ENCODE assay signal across 20 cellular contexts in the genomic region with DNA sequence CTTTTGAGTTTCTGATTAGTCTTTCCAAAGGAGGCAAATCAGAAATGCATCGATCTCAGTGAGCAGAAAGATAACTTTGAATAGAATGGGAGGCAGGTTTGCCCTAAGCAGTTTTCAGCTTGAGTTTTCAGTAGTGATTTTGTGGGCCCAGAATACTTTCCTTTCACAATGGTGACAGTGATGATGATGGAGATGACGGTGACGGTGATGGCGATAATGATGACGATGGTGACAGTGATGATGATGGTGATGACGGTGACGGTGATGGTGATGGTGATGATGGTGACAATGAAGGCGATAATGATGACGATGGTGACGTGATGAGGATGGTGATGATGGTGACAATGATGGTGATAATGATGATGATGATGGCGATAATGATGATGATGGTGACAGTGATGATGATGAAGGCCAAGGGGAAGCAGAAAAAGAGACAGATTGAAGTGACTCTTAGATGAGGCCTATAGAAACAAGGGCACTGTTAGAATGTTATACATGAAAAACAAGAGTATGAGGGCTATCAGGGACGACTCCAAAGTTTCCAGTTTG.
DNase-seq lines count a peak whose midpoint lies in the region; ATAC-seq and TF ChIP-seq lines count a peak whose summit lies in the region.
"Had no signal": no experiment of that assay in that cellular context is flagged by ENCODE, and none has a peak within 500 bp of the region (broad histone marks: within the 10 kb centered on the region; RNA-seq: fewer than 3 reads in every experiment).

No MANE protein-coding gene starts in this region.

- intact Hi-C loops in left ventricle myocardium superior (cut with micrococcal nuclease): no loop called here

- H3K36me3 ChIP-seq in endodermal cell (ENCODE audit: control insufficient read depth, insufficient read depth, low read length): no peaks in the 10 kb centered on the region
- no peaks in the 10 kb centered on the region for H3K36me3 ChIP-seq in lung (ENCODE audit: control insufficient read depth in 2 of 2, insufficient read depth in 2 of 2, low read length in 2 of 2)
- H3K36me3 ChIP-seq: BLaER1 treated with 17β-estradiol and CSF1 and Interleukin-3, amounts not matched to agents 10 nM and 100 nM had no signal

- H3K4me3 ChIP-seq in endodermal cell (ENCODE audit: low read length) (no peak overlapping the region), lung (no peak overlapping the region)
- H3K4me3 ChIP-seq: BLaER1 treated with 17β-estradiol and CSF1 and Interleukin-3, amounts not matched to agents 10 nM and 100 nM had no signal

- no peak overlapping the region for H3K4me3 Mint-ChIP-seq in endodermal cell
- H3K4me3 Mint-ChIP-seq: CD4-positive, alpha-beta memory T cell; IgD-negative memory B cell had no signal

- no peaks in the 10 kb centered on the region for H3K27me3 Mint-ChIP-seq in endodermal cell (ENCODE audit: insufficient read depth)

- peak; percentile 0 for DNase-seq in stimulated activated CD4-positive, alpha-beta T cell treated with anti-CD3 and anti-CD28 coated beads, Interleukin-4, amount 100 ng/mL, for 24 hours
- no peak for DNase-seq in stimulated activated CD4-positive, alpha-beta T cell treated with anti-CD3 and anti-CD28 coated beads, Interleukin-2, amount 100 ng/mL, for 48 hours
- DNase-seq in endodermal cell (peak; percentile 32), lung (ENCODE audit: low spot score) (peak; percentile 20), SHP77 treated with DMSO at 0.1 percent for 48 hours (lab: John Stamatoyannopoulos, UW) (no peak), left ventricle myocardium superior (no peak), NCI-H2171 (lab: John Stamatoyannopoulos, UW) (no peak)
- DNase-seq: 8988T; Calu3; CD4-positive, alpha-beta memory T cell; Karpas-422; NCI-H1417; NCI-H1694 treated with DMSO at 0.1 percent for 48 hours; NCI-H2081 treated with DMSO at 0.1 percent for 48 hours; NCI-H446; NCI-H526; OCI-M1 had no signal

- ATAC-seq in lung (ENCODE audit: insufficient read depth, low FRiP score): no peak
- no peak for ATAC-seq in left ventricle myocardium superior
- no peak for ATAC-seq in HG03039 (IDR thresholded peaks at IDR 0.05; ENCODE audit: unreplicated experiment)

- no peaks in the 10 kb centered on the region for H3K36me3 Mint-ChIP-seq in endodermal cell (ENCODE audit: low read depth)
- H3K36me3 Mint-ChIP-seq: CD4-positive, alpha-beta memory T cell; IgD-negative memory B cell had no signal

- TF ChIP-seq CTCF in endodermal cell (conservative IDR thresholded peaks at IDR 0.05) (no peak), lung (IDR thresholded peaks at IDR 0.05; ENCODE audit: control extremely low read depth, extremely low read depth) (no peak)

- H3K27me3 ChIP-seq in endodermal cell (ENCODE audit: control insufficient read depth, insufficient read depth, low read length, poor library complexity, severe bottlenecking) (no peaks in the 10 kb centered on the region), lung (ENCODE audit: control insufficient read depth, insufficient read depth) (no peaks in the 10 kb centered on the region)

- no peaks in the 10 kb centered on the region for H3K9me3 Mint-ChIP-seq in endodermal cell
- H3K9me3 Mint-ChIP-seq: CD4-positive, alpha-beta memory T cell had no signal

- H3K4me1 ChIP-seq in endodermal cell (ENCODE audit: control insufficient read depth, insufficient read depth, low read length): no peaks in the 10 kb centered on the region
- no peaks in the 10 kb centered on the region for H3K4me1 ChIP-seq in lung (ENCODE audit: control insufficient read depth in 2 of 2, insufficient read depth in 2 of 2, low read length in 2 of 2)

- H3K27ac ChIP-seq in endodermal cell (ENCODE audit: low read depth, low read length) (no peak overlapping the region), lung (ENCODE audit: low read depth in 1 of 2, low read length in 1 of 2) (no peak overlapping the region)
- H3K27ac ChIP-seq: BLaER1 treated with 17β-estradiol and CSF1 and Interleukin-3, amounts not matched to agents 10 nM and 100 nM had no signal

- 79 to 89% methylated on average over 11 to 12 of the region's 12 CpGs for WGBS in endodermal cell (ENCODE audit: insufficient coverage in 1 of 2, insufficient read length in 1 of 2), 2 experiments
- WGBS in lung, 2 donors: 84 to 89% methylated on average over 12 of the region's 12 CpGs

- no peaks in the 10 kb centered on the region for H3K4me1 Mint-ChIP-seq in endodermal cell
- H3K4me1 Mint-ChIP-seq: CD4-positive, alpha-beta memory T cell had no signal

- H3K27ac Mint-ChIP-seq in endodermal cell: no peak overlapping the region
- H3K27ac Mint-ChIP-seq: CD4-positive, alpha-beta memory T cell; IgD-negative memory B cell had no signal

- H3K9me3 ChIP-seq in endodermal cell (ENCODE audit: control insufficient read depth, low read length): no peaks in the 10 kb centered on the region
- H3K9me3 ChIP-seq in lung (ENCODE audit: control insufficient read depth in 2 of 2, insufficient read depth in 1 of 2, low read length in 1 of 2): peaks cover 0 to 2% of the 10 kb centered on the region in 2 donors
- H3K9me3 ChIP-seq: BLaER1 treated with 17β-estradiol and CSF1 and Interleukin-3, amounts not matched to agents 10 nM and 100 nM had no signal

- no peak overlapping the region for H3K9ac ChIP-seq in endodermal cell (ENCODE audit: extremely low read depth, low read length, poor library complexity, severe bottlenecking)
- H3K9ac ChIP-seq: BLaER1 treated with 17β-estradiol and CSF1 and Interleukin-3, amounts not matched to agents 10 nM and 100 nM had no signal

Comparison
In these comparisons a context has a peak if more than half of its experiments do, and no peak if none do; other contexts are left out.
1. DNase-seq: peak in stimulated activated CD4-positive, alpha-beta T cell treated with anti-CD3 and anti-CD28 coated beads, Interleukin-4, amount 100 ng/mL, for 24 hours (single experiment), endodermal cell (single experiment) and lung (single experiment); none in stimulated activated CD4-positive, alpha-beta T cell treated with anti-CD3 and anti-CD28 coated beads, Interleukin-2, amount 100 ng/mL, for 48 hours (0 of 2), SHP77 treated with DMSO at 0.1 percent for 48 hours (single experiment), left ventricle myocardium superior (single experiment) and NCI-H2171 (single experiment).